Comparison of ENCODE assay signal across 23 cellular contexts in the genomic region with DNA sequence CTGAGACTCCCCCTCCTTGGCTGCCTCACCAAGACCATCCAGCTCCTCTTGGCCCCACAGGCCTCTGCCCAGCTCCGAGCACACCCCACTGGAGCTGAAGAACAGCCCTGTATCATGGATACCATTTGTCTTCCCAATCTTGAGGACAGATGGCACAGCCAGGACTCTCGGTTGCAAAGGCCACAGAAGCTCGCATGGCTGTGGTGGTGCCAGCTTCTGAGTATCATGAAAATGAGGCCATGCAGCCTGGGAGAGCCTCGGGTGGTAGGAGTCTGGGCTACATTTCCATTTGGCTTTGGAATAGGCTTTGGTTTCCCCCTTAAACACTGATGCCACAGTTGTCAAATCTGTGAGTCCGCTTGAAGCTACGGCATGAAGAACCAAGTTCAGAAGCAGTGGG.
"Had no signal": no experiment of that assay in that cellular context is flagged by ENCODE, and none has a peak within 500 bp of the region (broad histone marks: within the 10 kb centered on the region; RNA-seq: fewer than 3 reads in every experiment).

No MANE protein-coding gene starts in this region.

- H3K27ac ChIP-seq: epithelial cell of prostate, gastrocnemius medialis, hepatocyte, neutrophil, parathyroid adenoma, prostate gland, right atrium auricular region, sigmoid colon, thyroid gland, vagina had no signal

- H3K4me1 Mint-ChIP-seq: mesothelial cell of epicardium, neural crest cell had no signal

- H3K4me3 ChIP-seq: gastrocnemius medialis, hepatocyte, lung, mucosa of descending colon, right atrium auricular region, thyroid gland, vagina had no signal

- H3K9me3 ChIP-seq: gastrocnemius medialis, mucosa of descending colon, neutrophil, prostate gland, right atrium auricular region, sigmoid colon, thyroid gland, vagina had no signal

- H3K9ac ChIP-seq: parathyroid adenoma had no signal

- ATAC-seq: gastrocnemius medialis had no signal

- H3K36me3 ChIP-seq: gastrocnemius medialis, neutrophil, prostate gland, right atrium auricular region, sigmoid colon, thyroid gland, vagina had no signal

- H3K4me1 ChIP-seq: parathyroid adenoma, prostate gland, right atrium auricular region had no signal

- H3K9me3 Mint-ChIP-seq: memory B cell; mesothelial cell of epicardium; naive B cell; natural killer cell treated with Interleukin-12 subunit alpha and Interleukin-12 subunit beta and Interleukin-15 and Interleukin-18, amount 100 ng/mL, for 72 hours; neural crest cell; stimulated activated naive B cell treated with anti-CD40 and anti-IgM and Interleukin-4, amounts not matched to agents 10 μg/mL and 1 μg/mL and 100 μg/mL, for 72 hours; stimulated activated naive CD8-positive, alpha-beta T cell treated with anti-CD3 and anti-CD28 coated beads, Interleukin-15, amount 100 ng/mL, for 72 hours had no signal

- DNase-seq: cortex of kidney; effector CD4-positive, alpha-beta T cell; gastrocnemius medialis; head of caudate nucleus; kidney; mucosa of descending colon; thyroid gland had no signal

- H3K36me3 Mint-ChIP-seq: memory B cell; mesothelial cell of epicardium; naive B cell; natural killer cell treated with Interleukin-12 subunit alpha and Interleukin-12 subunit beta and Interleukin-15 and Interleukin-18, amount 100 ng/mL, for 72 hours; stimulated activated naive B cell treated with anti-CD40 and anti-IgM and Interleukin-4, amounts not matched to agents 10 μg/mL and 1 μg/mL and 100 μg/mL, for 72 hours had no signal

- H3K27ac Mint-ChIP-seq: memory B cell; mesothelial cell of epicardium; naive B cell; natural killer cell treated with Interleukin-12 subunit alpha and Interleukin-12 subunit beta and Interleukin-15 and Interleukin-18, amount 100 ng/mL, for 72 hours; stimulated activated naive B cell treated with anti-CD40 and anti-IgM and Interleukin-4, amounts not matched to agents 10 μg/mL and 1 μg/mL and 100 μg/mL, for 72 hours; stimulated activated naive CD8-positive, alpha-beta T cell treated with anti-CD3 and anti-CD28 coated beads, Interleukin-15, amount 100 ng/mL, for 72 hours had no signal

- H3K27me3 ChIP-seq: right atrium auricular region had no signal

- H3K4me3 Mint-ChIP-seq: mesothelial cell of epicardium; natural killer cell treated with Interleukin-12 subunit alpha and Interleukin-12 subunit beta and Interleukin-15 and Interleukin-18, amount 100 ng/mL, for 72 hours; neural crest cell had no signal
